In genomic region chr14:54509546-54510501, GRCh38 we compare ENCODE assay signal across 8 cellular contexts. TPM values are rescaled to one million over a fixed set of nuclear protein-coding genes. Genes with fewer than 3 reads are reported as not detected.
DNase-seq lines count a peak whose midpoint lies in the region; ATAC-seq, FAIRE-seq and TF ChIP-seq lines count a peak whose summit lies in the region.

Gene CGRRF1, plus strand, starts transcription at chr14:54509906. Its CDS starts 54 bp downstream, at chr14:54509960.

- H3K4me3 ChIP-seq in A549 (peak within 1 kb of the TSS; percentile 81), body of pancreas (peak within 1 kb of the TSS; percentile 82 to 98), gastrocnemius medialis (peak within 1 kb of the TSS; percentile 96 to 100 (median 99))

- TF ChIP-seq RAD21 in A549 (conservative IDR thresholded peaks at IDR 0.05 in 1 of 2, IDR thresholded peaks at IDR 0.05 in 1 of 2), result peak in 1 of 2 experiments; percentile 40; a peak in 3 of 5 replicates

- H3K4me2 ChIP-seq in A549, result peak within 1 kb of the TSS; percentile 90

- H3K36me3 ChIP-seq in body of pancreas (replicated peaks in 1 of 2; ENCODE audit: insufficient read depth in 1 of 2, low read depth in 2 of 2) (no peaks in the 10 kb centered on the region), gastrocnemius medialis (no peaks in the 10 kb centered on the region)

- 2% methylated on average over 30 of the region's 66 CpGs for WGBS in A549 (ENCODE audit: missing lambda C conversion rate)
- 0% methylated on average over 11 to 66 of the region's 66 CpGs for WGBS in body of pancreas, 2 donors

- CTCF ChIA-PET in A549 (lab: Yijun Ruan, JAX), result interaction anchor here (0.6 to 5.8 kb wide), 24 partner anchors 10 to 314 kb away, joined by 3 to 66 read pairs (median 3); partner anchors contain the start of genes GMFB and SAMD4A

- no peak for FAIRE-seq in A549 (lab: Jason Lieb, UNC)
- FAIRE-seq in TTC549 (lab: Jason Lieb, UNC), result peak; percentile 89

- H3K4me1 ChIP-seq in A549 (peaks cover 8% of the 10 kb centered on the region; the same call in 2 of the 3 replicates), body of pancreas (peaks cover 22% of the 10 kb centered on the region), gastrocnemius medialis (peaks cover 30 to 33% of the 10 kb centered on the region in 2 donors)

- TF ChIP-seq CTCF in A549 (IDR thresholded peaks at IDR 0.05), result peak; percentile 33; the same call in 2 of the 3 replicates
- peak; percentile 53 to 90 (median 58) for TF ChIP-seq CTCF in body of pancreas (IDR thresholded peaks at IDR 0.05)
- TF ChIP-seq CTCF in gastrocnemius medialis (IDR thresholded peaks at IDR 0.05 in 4 of 5, conservative IDR thresholded peaks at IDR 0.05 in 1 of 5), result peak; percentile 24 to 90 (median 88)

- intact Hi-C loops in body of pancreas (cut with DNase I), result no loop called here
- intact Hi-C loops in gastrocnemius medialis (cut with DNase I; ENCODE audit: low total_unique reads), result loop anchor here (1.0 to 5.0 kb wide), 3 partner anchors 21 to 69 kb away; partner anchors contain the start of gene CNIH1

- H3K9me3 ChIP-seq in A549, result no peaks in the 10 kb centered on the region
- no peaks in the 10 kb centered on the region for H3K9me3 ChIP-seq in body of pancreas
- H3K9me3 ChIP-seq in gastrocnemius medialis, result no peaks in the 10 kb centered on the region

- in situ Hi-C loops in gastrocnemius medialis (cut with MboI; ENCODE audit: low sequenced_read_pairs in 4 of 4), result no loop called here

- no peak for TF ChIP-seq EP300 in A549 (IDR thresholded peaks at IDR 0.05)

- peak; percentile 95 to 99 for ATAC-seq in A549
- peak; percentile 98 for ATAC-seq in HG03066 (IDR thresholded peaks at IDR 0.05; ENCODE audit: low read depth, unreplicated experiment)
- ATAC-seq in body of pancreas, result peak; percentile 100
- ATAC-seq in gastrocnemius medialis, result peak; percentile 97 to 100

- H3K27ac ChIP-seq in A549, result peak within 1 kb of the TSS; percentile 81 to 93
- H3K27ac ChIP-seq in body of pancreas, result peak within 1 kb of the TSS; percentile 52 to 78 (median 75)
- peak within 1 kb of the TSS; percentile 91 to 93 (median 92) for H3K27ac ChIP-seq in gastrocnemius medialis

- DNase-seq in A549 (ENCODE audit: low read depth in 1 of 2, low spot score in 1 of 2) (peak; percentile 94 to 98), NCI-H2107 treated with DMSO at 0.1 percent for 48 hours (lab: John Stamatoyannopoulos, UW; ENCODE audit: unreplicated experiment) (peak; percentile 98), body of pancreas (peak; percentile 98 to 99 (median 98)), iPS DF 19.7 (ENCODE audit: low read depth, low spot score) (peak; percentile 91), gastrocnemius medialis (peak; percentile 97 to 98)

- no peaks in the 10 kb centered on the region for H3K27me3 ChIP-seq in body of pancreas
- no peaks in the 10 kb centered on the region for H3K27me3 ChIP-seq in gastrocnemius medialis

- peak; percentile 87 for TF ChIP-seq POLR2A in A549 (IDR thresholded peaks at IDR 0.05; ENCODE audit: low read length)
- peak; percentile 74 for TF ChIP-seq POLR2A in GM18526 (IDR thresholded peaks at IDR 0.05; ENCODE audit: extremely low read depth, insufficient read length)
- peak; percentile 38 to 84 (median 82) for TF ChIP-seq POLR2A in body of pancreas (IDR thresholded peaks at IDR 0.05)
- TF ChIP-seq POLR2A in gastrocnemius medialis (IDR thresholded peaks at IDR 0.05), result peak; percentile 66 to 74

- POLR2A ChIA-PET in A549 (lab: Yijun Ruan, JAX), result interaction anchor here (0.6 to 1.5 kb wide), 13 partner anchors 10 to 266 kb away, joined by 3 to 13 read pairs (median 3); partner anchors contain the start of genes CDKN3 and GMFB

TF ChIP-seq in A549, 52 proteins besides CTCF, POLR2A, EP300 and RAD21 (continues in another document):
- TF ChIP-seq RCOR1 (IDR thresholded peaks at IDR 0.05; ENCODE audit: low read depth, low read length) (no peak), ATOH8 (CRISPR knock-in tag; IDR thresholded peaks at IDR 0.05; ENCODE audit: low read depth) (no peak), TP53 (CRISPR knock-in tag; IDR thresholded peaks at IDR 0.05) (no peak), MYC (IDR thresholded peaks at IDR 0.05; ENCODE audit: borderline replicate concordance, low read length) (peak; percentile 62), CHD4 (IDR thresholded peaks at IDR 0.05; ENCODE audit: borderline replicate concordance) (no peak), EHF (CRISPR knock-in tag; IDR thresholded peaks at IDR 0.05) (no peak), CBX8 (IDR thresholded peaks at IDR 0.05) (no peak), EHMT2 (IDR thresholded peaks at IDR 0.05; ENCODE audit: low read depth) (no peak), GATA3 (IDR thresholded peaks at IDR 0.05; ENCODE audit: borderline replicate concordance) (peak; percentile 36), FOSL2 (IDR thresholded peaks at IDR 0.05) (no peak), FOSL2 (CRISPR knock-in tag; IDR thresholded peaks at IDR 0.05) (no peak), CBX2 (IDR thresholded peaks at IDR 0.05; ENCODE audit: borderline replicate concordance, low read depth) (no peak), JUNB (IDR thresholded peaks at IDR 0.05) (no peak), MAX (IDR thresholded peaks at IDR 0.05) (peak; percentile 83), ZFP36 (IDR thresholded peaks at IDR 0.05; ENCODE audit: borderline replicate concordance, partially characterized antibody) (no peak), HMGXB4 (CRISPR knock-in tag; IDR thresholded peaks at IDR 0.05; ENCODE audit: borderline replicate concordance) (no peak; the same call in 1 of the 2 replicates), MAFK (IDR thresholded peaks at IDR 0.05; ENCODE audit: partially characterized antibody) (no peak), RFX5 (IDR thresholded peaks at IDR 0.05) (0 out of 2 replicates have a peak, but pooled peaks have one; percentile 60), BCL3 (IDR thresholded peaks at IDR 0.05) (0 out of 3 replicates have a peak, but pooled peaks have one; percentile 59), FOSB (CRISPR knock-in tag; IDR thresholded peaks at IDR 0.05) (no peak), PHF8 (IDR thresholded peaks at IDR 0.05; ENCODE audit: borderline replicate concordance, low read depth) (peak; percentile 90), MAZ (IDR thresholded peaks at IDR 0.05; ENCODE audit: borderline replicate concordance, low read depth, low read length) (peak; percentile 20; the same call in 1 of the 2 replicates), ZNF302 (CRISPR knock-in tag; IDR thresholded peaks at IDR 0.05) (no peak), HEYL (CRISPR knock-in tag; IDR thresholded peaks at IDR 0.05) (no peak), E2F6 (IDR thresholded peaks at IDR 0.05; ENCODE audit: borderline replicate concordance, low read depth) (peak; percentile 50; the same call in 1 of the 2 replicates), HOXA7 (CRISPR knock-in tag; IDR thresholded peaks at IDR 0.05) (no peak)

RNA-seq across cellular contexts. Expression of gene CGRRF1, which starts in this region (rescaled TPM):
- polyA plus RNA-seq in A549 (2011; rRNA removed), result 35.4 and 35.9 TPM in 2 replicates
- 4.7 and 5.9 TPM in 2 replicates for polyA plus RNA-seq in A549 (2012; cell fraction: cytosol; rRNA removed)
- polyA plus RNA-seq in A549 (2012; cell fraction: nucleus; rRNA removed), result 2.6 and 4.0 TPM in 2 replicates
- polyA plus RNA-seq in A549 (2017; fragmentation: RNase III; extraction: RNeasy Plus Mini Kit Qiagen cat#74134 plus additional on column Dnase treatment), result 15.4 to 18.2 TPM (median 15.8 TPM) in 3 replicates
- polyA minus RNA-seq in A549 (2011; rRNA and poly(A)+ RNA removed), result 9.6 and 10.1 TPM in 2 replicates
- total RNA-seq in body of pancreas, result 10 to 100 TPM in 1 of 2 donors, 1 to 10 TPM in 1; 6.3 to 11.4 TPM
- 10 to 100 TPM; 13.7 to 27.0 (median 20.7) TPM for total RNA-seq in gastrocnemius medialis

Comparison
In these comparisons a context has a peak if more than half of its experiments do, and no peak if none do; other contexts are left out.
1. Peak in every context shown above with its lines: DNase-seq, ATAC-seq, H3K4me3 ChIP-seq and H3K27ac ChIP-seq.
2. CTCF ChIP-seq: peak in every context shown above with its lines; median percentile 88 in gastrocnemius medialis; 58 in body of pancreas; 33 in A549.